Comparison of ENCODE assay signal across 16 cellular contexts in the genomic region with DNA sequence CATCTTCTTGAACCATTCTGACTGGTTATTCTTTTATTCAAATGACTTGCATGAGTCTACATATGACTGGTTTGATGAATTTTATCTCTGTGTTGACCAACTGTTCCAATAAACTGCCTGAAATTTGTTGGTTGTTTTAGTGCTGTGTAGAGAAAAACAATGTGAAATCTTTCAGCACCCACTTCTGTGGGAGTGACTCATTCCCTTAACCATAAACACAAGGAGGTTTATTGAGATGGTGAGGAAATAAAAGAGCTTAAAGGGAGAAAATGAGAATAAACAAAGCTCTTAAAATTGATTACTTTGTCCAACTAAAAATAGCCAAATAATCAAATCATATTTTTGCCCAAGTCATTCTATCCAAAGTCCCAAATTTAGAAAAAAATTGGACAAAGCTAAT.
A peak's percentile ranks its signal among the peaks of the same experiment; 100 is the strongest.
DNase-seq lines count a peak whose midpoint lies in the region; ATAC-seq, FAIRE-seq and TF ChIP-seq lines count a peak whose summit lies in the region.
"Had no signal": no experiment of that assay in that cellular context is flagged by ENCODE, and none has a peak within 500 bp of the region (broad histone marks: within the 10 kb centered on the region; RNA-seq: fewer than 3 reads in every experiment).

No MANE protein-coding gene starts in this region.

- peak; percentile 62 for DNase-seq in AG08395 (ENCODE audit: low spot score)
- DNase-seq in H54 (ENCODE audit: insufficient read length, low spot score): no peak
- peak; percentile 55 for DNase-seq in astrocyte of the hippocampus (ENCODE audit: low read depth, low spot score)
- no peak for DNase-seq in foreskin keratinocyte
- no peak for DNase-seq in GM10248 (ENCODE audit: extremely low spot score)
- no peak for DNase-seq in NCI-H146 treated with DMSO at 0.1 percent for 48 hours (lab: John Stamatoyannopoulos, UW; ENCODE audit: unreplicated experiment)
- DNase-seq: ACHN, Caco-2, head of caudate nucleus, islet precursor cell, stomach, SW 1271 had no signal

- H3K27me3 ChIP-seq in foreskin keratinocyte: no peaks in the 10 kb centered on the region
- H3K27me3 ChIP-seq: stomach had no signal

- H3K4me1 ChIP-seq in foreskin keratinocyte: no peaks in the 10 kb centered on the region
- H3K4me1 ChIP-seq: Caco-2, HAP-1, stomach had no signal

- TF ChIP-seq POLR2A in H54 (IDR thresholded peaks at IDR 0.05; ENCODE audit: low read depth, low read length): no peak

- TF ChIP-seq CTCF in foreskin keratinocyte (conservative IDR thresholded peaks at IDR 0.05): no peak
- no peak for TF ChIP-seq CTCF in GM10248 (IDR thresholded peaks at IDR 0.05; ENCODE audit: control extremely low read depth, extremely low read depth, low read depth, missing control alignments)

- ATAC-seq in foreskin keratinocyte: peak; percentile 53
- ATAC-seq in HG03280 (IDR thresholded peaks at IDR 0.05; ENCODE audit: unreplicated experiment): no peak
- no peak for ATAC-seq in HG03025 (IDR thresholded peaks at IDR 0.05; ENCODE audit: low FRiP score, unreplicated experiment)

- peak; percentile 30 for FAIRE-seq in H54 (lab: Jason Lieb, UNC)
- FAIRE-seq: urothelium cell line had no signal

- CTCF ChIA-PET in GM10248 (lab: Yijun Ruan, JAX): interaction anchor here (0.8 kb wide), 1 partner anchor 15 kb away, joined by 3 read pairs; no protein-coding TSS in a partner anchor

- POLR2A ChIA-PET in GM10248 (lab: Yijun Ruan, JAX): no interaction called here

- no peak overlapping the region for H3K27ac ChIP-seq in foreskin keratinocyte

Comparison
In these comparisons a context has a peak if more than half of its experiments do, and no peak if none do; other contexts are left out.
1. DNase-seq: peak in AG08395 (single experiment) and astrocyte of the hippocampus (single experiment); none in H54 (single experiment), foreskin keratinocyte (0 of 2), GM10248 (single experiment) and NCI-H146 treated with DMSO at 0.1 percent for 48 hours (single experiment).